Comparison of ENCODE assay signal across 9 cellular contexts in the genomic region with DNA sequence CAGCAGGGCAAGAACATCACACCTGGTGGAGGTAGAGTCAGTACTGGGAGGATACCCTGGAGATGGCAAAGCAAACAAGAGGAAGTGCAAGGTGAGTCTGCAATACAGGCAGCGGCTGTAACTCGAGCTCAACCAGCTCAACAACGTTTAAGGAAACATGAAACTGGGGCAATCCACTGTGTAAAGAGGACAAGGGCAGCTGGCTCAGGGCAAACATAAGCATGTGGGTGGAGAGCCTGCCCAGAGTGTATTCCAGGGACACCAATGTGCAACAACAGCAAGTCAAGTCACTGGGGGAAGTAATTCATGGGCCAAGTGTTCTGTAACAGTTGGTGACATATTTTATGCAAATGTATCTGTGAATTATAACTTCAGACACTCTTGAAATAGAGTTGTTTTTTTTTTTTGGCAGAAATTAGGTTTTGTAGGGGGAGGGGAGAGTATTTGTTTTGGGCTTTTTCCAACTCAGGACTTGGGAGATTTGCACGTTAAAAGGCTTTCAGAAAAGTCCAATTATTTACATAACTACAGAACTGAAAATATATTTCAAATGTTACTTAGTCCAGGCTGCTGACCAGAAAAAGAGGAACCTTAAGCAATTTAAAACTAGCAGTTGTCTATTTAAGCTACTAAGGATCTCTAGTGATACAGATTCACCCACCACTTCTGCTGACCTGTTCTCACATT. TPM values are rescaled to one million over a fixed set of nuclear protein-coding genes. Genes with fewer than 3 reads are reported as not detected.
DNase-seq lines count a peak whose midpoint lies in the region; ATAC-seq, FAIRE-seq and TF ChIP-seq lines count a peak whose summit lies in the region.
"Had no signal": no experiment of that assay in that cellular context is flagged by ENCODE, and none has a peak within 500 bp of the region (broad histone marks: within the 10 kb centered on the region; RNA-seq: fewer than 3 reads in every experiment).

No MANE protein-coding gene starts in this region.

- H3K4me1 Mint-ChIP-seq in activated T-helper 1 cell treated with anti-CD3 and anti-CD28 coated beads, Interleukin-12 subunit alpha, Interleukin-12 subunit beta, Interleukin-2, Interleukin-4 antibody, amounts not matched to agents 30 ng/mL and 10 ng/mL and 1 ng/mL, durations not matched to agents 14 hours and 24 hours and 36 hours (ENCODE audit: low read depth) = no peaks in the 10 kb centered on the region
- peaks cover 16% of the 10 kb centered on the region for H3K4me1 Mint-ChIP-seq in endothelial cell (ENCODE audit: unreplicated experiment)

- DNase-seq in HT-29 (ENCODE audit: low spot score) (peak; percentile 9), NCI-H446 treated with DMSO at 0.1 percent for 48 hours (lab: John Stamatoyannopoulos, UW) (peak; percentile 92), caudate nucleus (lab: John Stamatoyannopoulos, UW) (peak in 13 of 61 donors; percentile 7 to 71 (median 25)), pancreas (peak in 5 of 6 donors; percentile 33 to 71 (median 60)), endothelial cell (ENCODE audit: low spot score) (no peak)
- no peak for DNase-seq in activated T-helper 1 cell treated with anti-CD3 and anti-CD28 coated beads, Interleukin-12 subunit alpha, Interleukin-12 subunit beta, Interleukin-2, Interleukin-4 antibody, amounts not matched to agents 30 ng/mL and 10 ng/mL and 1 ng/mL, durations not matched to agents 14 hours and 24 hours and 36 hours (ENCODE audit: low spot score)
- DNase-seq in activated effector memory CD4-positive, alpha-beta T cell treated with anti-CD3 and anti-CD28 coated beads, Interleukin-2, amount 50 U/mL, for 16 hours = no peak
- no peak for DNase-seq in activated CD4-positive, CD25-positive, alpha-beta regulatory T cell treated with anti-CD3 and anti-CD28 coated beads, Interleukin-2, amount 50 U/mL, for 72 hours

- no peaks in the 10 kb centered on the region for H3K36me3 ChIP-seq in pancreas

- H3K27ac Mint-ChIP-seq in activated T-helper 1 cell treated with anti-CD3 and anti-CD28 coated beads, Interleukin-12 subunit alpha, Interleukin-12 subunit beta, Interleukin-2, Interleukin-4 antibody, amounts not matched to agents 30 ng/mL and 10 ng/mL and 1 ng/mL, durations not matched to agents 14 hours and 24 hours and 36 hours = no peak overlapping the region
- H3K27ac Mint-ChIP-seq in endothelial cell (ENCODE audit: unreplicated experiment) = no peak overlapping the region

- FAIRE-seq in pancreas (lab: Jason Lieb, UNC) = no peak

- H3K27ac ChIP-seq in caudate nucleus (ENCODE audit: low read depth, low read length) = peak overlapping the region; percentile 82
- peak overlapping the region in 1 of 4 donors; percentile 38 for H3K27ac ChIP-seq in pancreas
- H3K27ac ChIP-seq: SK-N-MC had no signal

- H3K9me3 ChIP-seq in pancreas = no peaks in the 10 kb centered on the region

- H3K4me3 Mint-ChIP-seq in activated T-helper 1 cell treated with anti-CD3 and anti-CD28 coated beads, Interleukin-12 subunit alpha, Interleukin-12 subunit beta, Interleukin-2, Interleukin-4 antibody, amounts not matched to agents 30 ng/mL and 10 ng/mL and 1 ng/mL, durations not matched to agents 14 hours and 24 hours and 36 hours = no peak overlapping the region
- no peak overlapping the region for H3K4me3 Mint-ChIP-seq in endothelial cell (ENCODE audit: unreplicated experiment)

- WGBS in pancreas, 2 donors = 1 to 3% methylated on average over 4 of the region's 4 CpGs

- no peaks in the 10 kb centered on the region for H3K27me3 Mint-ChIP-seq in activated T-helper 1 cell treated with anti-CD3 and anti-CD28 coated beads, Interleukin-12 subunit alpha, Interleukin-12 subunit beta, Interleukin-2, Interleukin-4 antibody, amounts not matched to agents 30 ng/mL and 10 ng/mL and 1 ng/mL, durations not matched to agents 14 hours and 24 hours and 36 hours (ENCODE audit: insufficient read depth)
- peaks cover 1% of the 10 kb centered on the region for H3K27me3 Mint-ChIP-seq in endothelial cell (ENCODE audit: unreplicated experiment)

- no peaks in the 10 kb centered on the region for H3K27me3 ChIP-seq in pancreas

- TF ChIP-seq CTCF in pancreas (IDR thresholded peaks at IDR 0.05) (no peak), endothelial cell (IDR thresholded peaks at IDR 0.05; ENCODE audit: unreplicated experiment) (no peak)

- H3K4me3 ChIP-seq in pancreas = no peak overlapping the region
- H3K4me3 ChIP-seq: SK-N-MC had no signal

- H3K9me3 Mint-ChIP-seq in activated T-helper 1 cell treated with anti-CD3 and anti-CD28 coated beads, Interleukin-12 subunit alpha, Interleukin-12 subunit beta, Interleukin-2, Interleukin-4 antibody, amounts not matched to agents 30 ng/mL and 10 ng/mL and 1 ng/mL, durations not matched to agents 14 hours and 24 hours and 36 hours = peaks cover 23% of the 10 kb centered on the region
- H3K9me3 Mint-ChIP-seq in endothelial cell (ENCODE audit: unreplicated experiment) = no peaks in the 10 kb centered on the region

- H3K36me3 Mint-ChIP-seq in activated T-helper 1 cell treated with anti-CD3 and anti-CD28 coated beads, Interleukin-12 subunit alpha, Interleukin-12 subunit beta, Interleukin-2, Interleukin-4 antibody, amounts not matched to agents 30 ng/mL and 10 ng/mL and 1 ng/mL, durations not matched to agents 14 hours and 24 hours and 36 hours (ENCODE audit: low read depth) = no peaks in the 10 kb centered on the region
- H3K36me3 Mint-ChIP-seq in endothelial cell (ENCODE audit: low read depth, unreplicated experiment) = no peaks in the 10 kb centered on the region

- peak; percentile 98 to 99 (median 98) for ATAC-seq in pancreas

- intact Hi-C loops in pancreas (cut with DNase I) = no loop called here
- intact Hi-C loops in activated T-helper 1 cell treated with anti-CD3 and anti-CD28 coated beads, Interleukin-12 subunit alpha, Interleukin-12 subunit beta, Interleukin-2, Interleukin-4 antibody, amounts not matched to agents 30 ng/mL and 10 ng/mL and 1 ng/mL, durations not matched to agents 14 hours and 24 hours and 36 hours (cut with micrococcal nuclease) = no loop called here

- peaks cover 0 to 17% (median 8%) of the 10 kb centered on the region in 3 donors for H3K4me1 ChIP-seq in pancreas

RNA-seq across cellular contexts. Expression of gene NRXN1, which starts 18.7 kb away (rescaled TPM):
- total RNA-seq in HT-29 (2014; rRNA removed; shearing (Covaris generic)) = not detected in 2 replicates
- total RNA-seq in pancreas (1 to 10 TPM; 1.3 to 6.1 (median 3.4) TPM), endothelial cell (ENCODE audit: unreplicated experiment) (1.7 TPM)
- polyA plus RNA-seq in pancreas = 1 to 10 TPM; 1.5 to 5.2 TPM
- not detected in 2 replicates for total RNA-seq in activated T-helper 1 cell treated with anti-CD3 and anti-CD28 coated beads, Interleukin-12 subunit alpha, Interleukin-12 subunit beta, Interleukin-2, Interleukin-4 antibody, amounts not matched to agents 30 ng/mL and 10 ng/mL and 1 ng/mL, durations not matched to agents 14 hours and 24 hours and 36 hours

Comparison
In these comparisons a context has a peak if more than half of its experiments do, and no peak if none do; other contexts are left out.
1. DNase-seq: peak in HT-29 (single experiment), NCI-H446 treated with DMSO at 0.1 percent for 48 hours (single experiment) and pancreas (5 of 6); none in activated T-helper 1 cell treated with anti-CD3 and anti-CD28 coated beads, Interleukin-12 subunit alpha, Interleukin-12 subunit beta, Interleukin-2, Interleukin-4 antibody, amounts not matched to agents 30 ng/mL and 10 ng/mL and 1 ng/mL, durations not matched to agents 14 hours and 24 hours and 36 hours (single experiment), endothelial cell (single experiment), activated effector memory CD4-positive, alpha-beta T cell treated with anti-CD3 and anti-CD28 coated beads, Interleukin-2, amount 50 U/mL, for 16 hours (single experiment) and activated CD4-positive, CD25-positive, alpha-beta regulatory T cell treated with anti-CD3 and anti-CD28 coated beads, Interleukin-2, amount 50 U/mL, for 72 hours (single experiment).